In genomic region chr1:153553691-153554608, GRCh38 we compare ENCODE assay signal across 8 cellular contexts. TPM values are rescaled to one million over a fixed set of nuclear protein-coding genes. Genes with fewer than 3 reads are reported as not detected.
DNase-seq lines count a peak whose midpoint lies in the region; ATAC-seq and TF ChIP-seq lines count a peak whose summit lies in the region.

No MANE protein-coding gene starts in this region.

- no peak overlapping the region for H3K4me3 Mint-ChIP-seq in activated CD4-positive, alpha-beta T cell treated with anti-CD3 and anti-CD28 coated beads for 36 hours
- H3K4me3 Mint-ChIP-seq in chondrocyte (ENCODE audit: unreplicated experiment) (no peak overlapping the region), mesothelial cell of epicardium (no peak overlapping the region), type B pancreatic cell (no peak overlapping the region)

- H3K27ac Mint-ChIP-seq in activated CD4-positive, alpha-beta T cell treated with anti-CD3 and anti-CD28 coated beads for 36 hours = no peak overlapping the region
- peak overlapping the region; percentile 92 for H3K27ac Mint-ChIP-seq in chondrocyte (ENCODE audit: unreplicated experiment)
- H3K27ac Mint-ChIP-seq in mesothelial cell of epicardium = peak overlapping the region; percentile 65
- peak overlapping the region; percentile 73 for H3K27ac Mint-ChIP-seq in type B pancreatic cell

- no peak for DNase-seq in activated CD4-positive, alpha-beta T cell treated with anti-CD3 and anti-CD28 coated beads for 36 hours
- DNase-seq in activated CD4-positive, alpha-beta T cell treated with anti-CD3 and anti-CD28 coated beads for 48 hours = no peak
- DNase-seq in chondrocyte (ENCODE audit: low spot score) = no peak
- no peak for DNase-seq in mesothelial cell of epicardium (ENCODE audit: low spot score in 2 of 2, unreplicated experiment in 2 of 2)
- no peak for DNase-seq in type B pancreatic cell (ENCODE audit: extremely low spot score, unreplicated experiment)
- no peak for DNase-seq in COLO829 (ENCODE audit: low spot score)
- no peak for DNase-seq in activated CD8-positive, alpha-beta memory T cell treated with anti-CD3 and anti-CD28 coated beads, Interleukin-2, amount 50 U/mL, for 4 hours

- CTCF ChIA-PET in activated CD4-positive, alpha-beta T cell treated with anti-CD3 and anti-CD28 coated beads for 36 hours (lab: Charles Lee) = interaction anchor here (0.6 to 1.7 kb wide), 3 partner anchors 18 to 1820 kb away, joined by 3 to 4 read pairs (median 4); no protein-coding TSS in a partner anchor

- intact Hi-C loops in activated CD4-positive, alpha-beta T cell treated with anti-CD3 and anti-CD28 coated beads for 36 hours (cut with DNase I, micrococcal nuclease) = no loop called here

- POLR2A ChIA-PET in activated CD4-positive, alpha-beta T cell treated with anti-CD3 and anti-CD28 coated beads for 36 hours (lab: Charles Lee) = no interaction called here

- peak; percentile 30 for ATAC-seq in activated CD4-positive, alpha-beta T cell treated with anti-CD3 and anti-CD28 coated beads for 36 hours
- no peak for ATAC-seq in GM18502 (IDR thresholded peaks at IDR 0.05; ENCODE audit: poor library complexity, unreplicated experiment)

- TF ChIP-seq CTCF in chondrocyte (IDR thresholded peaks at IDR 0.05) = no peak
- TF ChIP-seq CTCF in mesothelial cell of epicardium (IDR thresholded peaks at IDR 0.05; ENCODE audit: unreplicated experiment) = no peak
- TF ChIP-seq CTCF in type B pancreatic cell (conservative IDR thresholded peaks at IDR 0.05) = no peak

- H3K27me3 Mint-ChIP-seq in activated CD4-positive, alpha-beta T cell treated with anti-CD3 and anti-CD28 coated beads for 36 hours = no peaks in the 10 kb centered on the region
- H3K27me3 Mint-ChIP-seq in chondrocyte (ENCODE audit: low read depth) (no peaks in the 10 kb centered on the region), mesothelial cell of epicardium (ENCODE audit: low read depth) (no peaks in the 10 kb centered on the region), type B pancreatic cell (no peaks in the 10 kb centered on the region)

- peaks cover under 1% of the 10 kb centered on the region for H3K4me1 Mint-ChIP-seq in activated CD4-positive, alpha-beta T cell treated with anti-CD3 and anti-CD28 coated beads for 36 hours
- H3K4me1 Mint-ChIP-seq in chondrocyte (ENCODE audit: low read depth) = peaks cover 39% of the 10 kb centered on the region
- H3K4me1 Mint-ChIP-seq in mesothelial cell of epicardium = peaks cover 35% of the 10 kb centered on the region
- H3K4me1 Mint-ChIP-seq in type B pancreatic cell (ENCODE audit: unreplicated experiment) = peaks cover 39% of the 10 kb centered on the region

- H3K9me3 Mint-ChIP-seq in activated CD4-positive, alpha-beta T cell treated with anti-CD3 and anti-CD28 coated beads for 36 hours (ENCODE audit: low read depth) = no peaks in the 10 kb centered on the region
- no peaks in the 10 kb centered on the region for H3K9me3 Mint-ChIP-seq in chondrocyte (ENCODE audit: low read depth)
- H3K9me3 Mint-ChIP-seq in mesothelial cell of epicardium = no peaks in the 10 kb centered on the region
- H3K9me3 Mint-ChIP-seq in type B pancreatic cell = no peaks in the 10 kb centered on the region

- no peaks in the 10 kb centered on the region for H3K36me3 Mint-ChIP-seq in activated CD4-positive, alpha-beta T cell treated with anti-CD3 and anti-CD28 coated beads for 36 hours (ENCODE audit: low read depth)
- no peaks in the 10 kb centered on the region for H3K36me3 Mint-ChIP-seq in chondrocyte (ENCODE audit: low read depth)
- H3K36me3 Mint-ChIP-seq in mesothelial cell of epicardium = no peaks in the 10 kb centered on the region
- no peaks in the 10 kb centered on the region for H3K36me3 Mint-ChIP-seq in type B pancreatic cell

RNA-seq across cellular contexts. Expression of gene S100A3, which starts 4.9 kb away (rescaled TPM):
- not detected for total RNA-seq in activated CD4-positive, alpha-beta T cell treated with anti-CD3 and anti-CD28 coated beads for 36 hours
- 6.5 to 10.8 TPM (median 8.7 TPM) in 3 replicates for total RNA-seq in chondrocyte
- not detected in 3 replicates for total RNA-seq in mesothelial cell of epicardium
- 1.4 and 2.8 TPM in 2 replicates for total RNA-seq in type B pancreatic cell (ENCODE audit: low replicate concordance)

RNA-seq across cellular contexts. Expression of gene S100A4, which starts 8.3 kb away (rescaled TPM):
- 100 to 1,000 TPM in 1 of 2 experiments, 10 to 100 TPM in 1; 84.8 to 166 TPM for total RNA-seq in activated CD4-positive, alpha-beta T cell treated with anti-CD3 and anti-CD28 coated beads for 36 hours
- total RNA-seq in chondrocyte (331 to 404 TPM (median 388 TPM) in 3 replicates), mesothelial cell of epicardium (7.8 to 12.7 TPM (median 10.2 TPM) in 3 replicates), type B pancreatic cell (ENCODE audit: low replicate concordance) (61.0 and 200 TPM in 2 replicates)

RNA-seq across cellular contexts. Expression of gene S100A2, which starts 11.7 kb away (rescaled TPM):
- 1 to 10 TPM; 3.3 to 7.0 TPM for total RNA-seq in activated CD4-positive, alpha-beta T cell treated with anti-CD3 and anti-CD28 coated beads for 36 hours
- 15.4 to 22.2 TPM (median 18.9 TPM) in 3 replicates for total RNA-seq in chondrocyte
- 0.43 to 0.51 TPM in 2 of 3 replicates, not detected in the other for total RNA-seq in mesothelial cell of epicardium
- 0.75 and 2.4 TPM in 2 replicates for total RNA-seq in type B pancreatic cell (ENCODE audit: low replicate concordance)

RNA-seq across cellular contexts. Expression of gene S100A5, which starts 13.2 kb away (rescaled TPM):
- total RNA-seq in activated CD4-positive, alpha-beta T cell treated with anti-CD3 and anti-CD28 coated beads for 36 hours = 1 to 10 TPM; 2.4 to 3.4 TPM
- total RNA-seq in chondrocyte = 0.47 to 0.94 TPM in 2 of 3 replicates, not detected in the other
- total RNA-seq in mesothelial cell of epicardium = not detected in 3 replicates
- total RNA-seq in type B pancreatic cell (ENCODE audit: low replicate concordance) = 0.62 TPM in 1 of 2 replicates, not detected in the other

RNA-seq across cellular contexts. Expression of gene S100A6, which starts 18.2 kb away (rescaled TPM):
- 100 to 1,000 TPM; 219 to 349 TPM for total RNA-seq in activated CD4-positive, alpha-beta T cell treated with anti-CD3 and anti-CD28 coated beads for 36 hours
- 1.4 to 12.1 TPM (median 10.9 TPM) in 3 replicates for total RNA-seq in chondrocyte
- total RNA-seq in mesothelial cell of epicardium = 2.4 to 4.4 TPM (median 3.9 TPM) in 3 replicates
- 21.9 and 1,154 TPM in 2 replicates for total RNA-seq in type B pancreatic cell (ENCODE audit: low replicate concordance)
